In genomic region chr19:37778613-37779138, GRCh38 we compare ENCODE assay signal across 8 cellular contexts. TPM values are rescaled to one million over a fixed set of nuclear protein-coding genes. Genes with fewer than 3 reads are reported as not detected.
DNase-seq lines count a peak whose midpoint lies in the region; ATAC-seq and TF ChIP-seq lines count a peak whose summit lies in the region.

No MANE protein-coding gene starts in this region.

- WGBS in stomach, 5 donors = 8 to 11% (median 8%) methylated on average over 8 of the region's 8 CpGs

- H3K9ac ChIP-seq in adipocyte (ENCODE audit: low read length) = peak overlapping the region; percentile 92

- intact Hi-C loops in stomach (cut with DNase I; ENCODE audit: low total_unique reads) = no loop called here

- TF ChIP-seq EP300 in stomach (IDR thresholded peaks at IDR 0.05) = no peak

- H3K36me3 ChIP-seq in adipocyte (ENCODE audit: control insufficient read depth, insufficient read depth, low read length, severe bottlenecking) = peaks cover 1% of the 10 kb centered on the region
- peaks cover 0 to 2% (median under 1%) of the 10 kb centered on the region in 4 donors for H3K36me3 ChIP-seq in stomach

- ATAC-seq in HG03439 (IDR thresholded peaks at IDR 0.05; ENCODE audit: unreplicated experiment) = peak; percentile 17

- H3K9me3 ChIP-seq in adipocyte (ENCODE audit: control insufficient read depth, low read length) = no peaks in the 10 kb centered on the region
- peaks cover 0 to 23% (median 13%) of the 10 kb centered on the region in 4 donors for H3K9me3 ChIP-seq in stomach

- H3K4me3 ChIP-seq in adipocyte (ENCODE audit: low read length) (peak overlapping the region; percentile 95), stomach (peak overlapping the region; percentile 70 to 88 (median 84))

- DNase-seq in GM03348 (ENCODE audit: low spot score) (peak; percentile 36), adipocyte (ENCODE audit: low read depth) (peak; percentile 25), iris pigment epithelial cell (ENCODE audit: low read depth) (peak; percentile 34), stomach (no peak), NCI-H1417 treated with DMSO at 0.1 percent for 48 hours (lab: John Stamatoyannopoulos, UW) (no peak), GOT3 (lab: John Stamatoyannopoulos, UW) (no peak), GM19240 (ENCODE audit: insufficient read length, low spot score) (no peak)

- H3K27ac ChIP-seq in stomach = peak overlapping the region; percentile 85 to 92 (median 88)

- TF ChIP-seq POLR2A in stomach (IDR thresholded peaks at IDR 0.05) = no peak

- peaks cover 10% of the 10 kb centered on the region for H3K4me1 ChIP-seq in adipocyte (ENCODE audit: control insufficient read depth, insufficient read depth, low read length)
- peaks cover 3 to 22% (median 18%) of the 10 kb centered on the region in 4 donors for H3K4me1 ChIP-seq in stomach

- H3K27me3 ChIP-seq in adipocyte (replicated peaks; ENCODE audit: control insufficient read depth, insufficient read depth, low read length) = no peaks in the 10 kb centered on the region
- no peaks in the 10 kb centered on the region for H3K27me3 ChIP-seq in stomach

- TF ChIP-seq CTCF in stomach (IDR thresholded peaks at IDR 0.05) = no peak

RNA-seq across cellular contexts. Expression of gene ZNF573, which starts 0.7 kb away (rescaled TPM):
- total RNA-seq in stomach = 10 to 100 TPM in 3 of 5 donors, 1 to 10 TPM in 1, not detected in 1; 3.1 to 22.6 (median 11.0) TPM
- polyA plus RNA-seq in stomach = 1 to 10 TPM in 2 of 3 donors, under 1 TPM in 1; 0.68 to 2.7 (median 1.2) TPM

RNA-seq across cellular contexts. Expression of gene ZNF607, which starts 59.1 kb away (rescaled TPM):
- total RNA-seq in stomach = 1 to 10 TPM; 1.4 to 7.0 (median 4.6) TPM
- 1 to 10 TPM in 2 of 3 donors, under 1 TPM in 1; 0.76 to 2.8 (median 1.3) TPM for polyA plus RNA-seq in stomach

Comparison
In these comparisons a context has a peak if more than half of its experiments do, and no peak if none do; other contexts are left out.
1. DNase-seq: peak in GM03348 (single experiment), adipocyte (single experiment) and iris pigment epithelial cell (single experiment); none in stomach (single experiment), NCI-H1417 treated with DMSO at 0.1 percent for 48 hours (single experiment), GOT3 (single experiment) and GM19240 (single experiment).